In genomic region chr16:1727651-1728624, GRCh38 we compare ENCODE assay signal across 24 cellular contexts.
"Had no signal": no experiment of that assay in that cellular context is flagged by ENCODE, and none has a peak within 500 bp of the region (broad histone marks: within the 10 kb centered on the region; RNA-seq: fewer than 3 reads in every experiment).

No MANE protein-coding gene starts in this region.

- H2AFZ ChIP-seq: hepatocyte had no signal

- H3K27me3 ChIP-seq: brain microvascular endothelial cell, hepatocyte, right atrium auricular region, spleen, suprapubic skin, tibial nerve had no signal

- H3K4me3 ChIP-seq: coronary artery, hepatocyte, right atrium auricular region, spleen, suprapubic skin, tibial nerve had no signal

- DNase-seq: activated CD4-positive, alpha-beta T cell treated with anti-CD3 and anti-CD28 coated beads for 1 hour; activated CD4-positive, alpha-beta T cell treated with anti-CD3 and anti-CD28 coated beads, Interleukin-2, amount 50 U/mL, for 1 hour; activated CD8-positive, alpha-beta T cell treated with anti-CD3 and anti-CD28 coated beads for 36 hours; activated naive CD8-positive, alpha-beta T cell treated with anti-CD3 and anti-CD28 coated beads, Interleukin-2, amount 10 ng/mL, durations not matched to agents 7 days and 5 days; activated T-cell treated with anti-CD3 and anti-CD28 coated beads, Interleukin-2, amount 50 U/mL, for 48 hours; amniotic stem cell; brain microvascular endothelial cell; islet precursor cell; left ventricle myocardium superior; naive thymus-derived CD4-positive, alpha-beta T cell; occipital lobe; spleen; stimulated activated naive CD4-positive, alpha-beta T cell; T-helper 2 cell had no signal

- H3K27ac ChIP-seq: brain microvascular endothelial cell, coronary artery, epithelial cell of prostate, hepatocyte, right atrium auricular region, spleen, suprapubic skin, tibial nerve had no signal

- H3K27ac Mint-ChIP-seq: activated CD8-positive, alpha-beta T cell treated with anti-CD3 and anti-CD28 coated beads for 36 hours; activated T-helper 2 cell treated with anti-CD3 and anti-CD28 coated beads, Interferon-gamma antibody, Interleukin-2, Interleukin-4, amounts not matched to agents 10 μg/mL and 5 μg/mL and 100 μg/mL, durations not matched to agents 14 hours and 24 hours and 36 hours had no signal

- H3K9me3 ChIP-seq: right atrium auricular region, spleen, suprapubic skin, tibial nerve had no signal

- H3K9me3 Mint-ChIP-seq: activated CD8-positive, alpha-beta T cell treated with anti-CD3 and anti-CD28 coated beads for 36 hours; activated naive CD8-positive, alpha-beta T cell treated with anti-CD3 and anti-CD28 coated beads, Interleukin-2, amount 10 ng/mL, durations not matched to agents 7 days and 5 days; activated T-helper 2 cell treated with anti-CD3 and anti-CD28 coated beads, Interferon-gamma antibody, Interleukin-2, Interleukin-4, amounts not matched to agents 10 μg/mL and 5 μg/mL and 100 μg/mL, durations not matched to agents 14 hours and 24 hours and 36 hours; naive thymus-derived CD4-positive, alpha-beta T cell; neural crest cell; WTC11 had no signal

- H3K4me2 ChIP-seq: hepatocyte had no signal

- ATAC-seq: activated CD8-positive, alpha-beta T cell treated with anti-CD3 and anti-CD28 coated beads for 36 hours; left ventricle myocardium superior; naive thymus-derived CD4-positive, alpha-beta T cell; SK-N-SH treated with all-trans-retinoic acid at 6 μM for 48 hours; WTC11 had no signal
